In genomic region chr1:85534072-85534471, GRCh38 we compare ENCODE assay signal across 3 cellular contexts. TPM values are rescaled to one million over a fixed set of nuclear protein-coding genes. Genes with fewer than 3 reads are reported as not detected.
"Had no signal": no experiment of that assay in that cellular context is flagged by ENCODE, and none has a peak within 500 bp of the region (broad histone marks: within the 10 kb centered on the region; RNA-seq: fewer than 3 reads in every experiment).

No MANE protein-coding gene starts in this region.

RNA-seq across cellular contexts. Expression of gene CCN1, which starts 46.5 kb away (rescaled TPM):
- total RNA-seq: naive thymus-derived CD4-positive, alpha-beta T cell; natural killer cell treated with Interleukin-12 subunit alpha and Interleukin-12 subunit beta and Interleukin-15 and Interleukin-18, amount 100 ng/mL, for 72 hours had no signal
- polyA plus RNA-seq: immature natural killer cell; naive thymus-derived CD4-positive, alpha-beta T cell had no signal
